Comparison of ENCODE assay signal across 1 cellular context in the genomic region with DNA sequence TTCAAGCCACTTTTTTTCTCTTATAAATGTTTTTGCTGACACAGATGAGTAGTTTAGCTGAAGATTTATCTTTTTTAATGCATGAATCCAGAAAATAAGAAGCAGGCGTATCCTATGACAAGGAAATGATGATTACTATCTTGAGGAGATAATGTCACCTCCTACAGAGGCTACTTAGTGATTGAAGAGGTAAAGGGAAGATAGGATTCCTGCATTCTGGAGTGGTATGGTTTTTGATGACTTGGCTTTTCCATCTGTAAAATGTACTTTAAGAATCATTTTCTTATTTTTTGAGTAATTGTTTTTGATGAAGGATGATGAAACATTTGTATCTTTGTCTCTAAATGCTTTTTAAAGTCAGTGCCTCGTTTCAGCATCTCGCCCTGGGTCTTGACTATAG.
TF ChIP-seq lines count a peak whose summit lies in the region.

No MANE protein-coding gene starts in this region.

TF ChIP-seq in neural cell, 6 proteins besides CTCF, POLR2A, EP300 and RAD21:
- TF ChIP-seq, protein P1, sequence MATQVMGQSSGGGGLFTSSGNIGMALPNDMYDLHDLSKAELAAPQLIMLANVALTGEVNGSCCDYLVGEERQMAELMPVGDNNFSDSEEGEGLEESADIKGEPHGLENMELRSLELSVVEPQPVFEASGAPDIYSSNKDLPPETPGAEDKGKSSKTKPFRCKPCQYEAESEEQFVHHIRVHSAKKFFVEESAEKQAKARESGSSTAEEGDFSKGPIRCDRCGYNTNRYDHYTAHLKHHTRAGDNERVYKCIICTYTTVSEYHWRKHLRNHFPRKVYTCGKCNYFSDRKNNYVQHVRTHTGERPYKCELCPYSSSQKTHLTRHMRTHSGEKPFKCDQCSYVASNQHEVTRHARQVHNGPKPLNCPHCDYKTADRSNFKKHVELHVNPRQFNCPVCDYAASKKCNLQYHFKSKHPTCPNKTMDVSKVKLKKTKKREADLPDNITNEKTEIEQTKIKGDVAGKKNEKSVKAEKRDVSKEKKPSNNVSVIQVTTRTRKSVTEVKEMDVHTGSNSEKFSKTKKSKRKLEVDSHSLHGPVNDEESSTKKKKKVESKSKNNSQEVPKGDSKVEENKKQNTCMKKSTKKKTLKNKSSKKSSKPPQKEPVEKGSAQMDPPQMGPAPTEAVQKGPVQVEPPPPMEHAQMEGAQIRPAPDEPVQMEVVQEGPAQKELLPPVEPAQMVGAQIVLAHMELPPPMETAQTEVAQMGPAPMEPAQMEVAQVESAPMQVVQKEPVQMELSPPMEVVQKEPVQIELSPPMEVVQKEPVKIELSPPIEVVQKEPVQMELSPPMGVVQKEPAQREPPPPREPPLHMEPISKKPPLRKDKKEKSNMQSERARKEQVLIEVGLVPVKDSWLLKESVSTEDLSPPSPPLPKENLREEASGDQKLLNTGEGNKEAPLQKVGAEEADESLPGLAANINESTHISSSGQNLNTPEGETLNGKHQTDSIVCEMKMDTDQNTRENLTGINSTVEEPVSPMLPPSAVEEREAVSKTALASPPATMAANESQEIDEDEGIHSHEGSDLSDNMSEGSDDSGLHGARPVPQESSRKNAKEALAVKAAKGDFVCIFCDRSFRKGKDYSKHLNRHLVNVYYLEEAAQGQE (IDR thresholded peaks at IDR 0.05; ENCODE audit: borderline replicate concordance): peak; percentile 65
- TF ChIP-seq POLR2AphosphoS5 (IDR thresholded peaks at IDR 0.05): no peak
TF ChIP-seq in neural cell: peak in this region for 1.
